16 cellular contexts compared by ENCODE assay signal in genomic region chr12:78290606-78291345, GRCh38.
A peak's percentile ranks its signal among the peaks of the same experiment; 100 is the strongest.
DNase-seq lines count a peak whose midpoint lies in the region; ATAC-seq and TF ChIP-seq lines count a peak whose summit lies in the region.
"Had no signal": no experiment of that assay in that cellular context is flagged by ENCODE, and none has a peak within 500 bp of the region (broad histone marks: within the 10 kb centered on the region; RNA-seq: fewer than 3 reads in every experiment).

No MANE protein-coding gene starts in this region.

- ATAC-seq in GM21447 (IDR thresholded peaks at IDR 0.05; ENCODE audit: unreplicated experiment) (no peak), left colon (no peak)
- ATAC-seq: WTC11 had no signal

- intact Hi-C loops in left colon (cut with DNase I, micrococcal nuclease): no loop called here

- DNase-seq in GM03348 (ENCODE audit: low spot score) (peak; percentile 47), SK-N-MC (ENCODE audit: low read depth, low spot score) (peak; percentile 16), fibroblast of pulmonary artery (ENCODE audit: low read depth) (peak; percentile 85), renal cortical epithelial cell (ENCODE audit: low read depth) (peak; percentile 90), amygdala (lab: John Stamatoyannopoulos, UW) (no peak), OCI-M2 (lab: John Stamatoyannopoulos, UW; ENCODE audit: unreplicated experiment) (no peak), left colon (no peak)
- DNase-seq: activated T-cell treated with anti-CD3 and anti-CD28 coated beads for 4 hours; H9; immature natural killer cell; Kasumi-1; NCI-H446; stimulated activated CD4-positive, alpha-beta T cell treated with anti-CD3 and anti-CD28 coated beads, Interleukin-15, amount 100 ng/mL, for 24 hours; stimulated activated CD8-positive, alpha-beta memory T cell treated with anti-CD3 and anti-CD28 coated beads, Interleukin-4, amount 100 ng/mL, for 48 hours had no signal

- H3K36me3 ChIP-seq in SK-N-MC (ENCODE audit: insufficient read depth, low read length): no peaks in the 10 kb centered on the region

- H3K9ac ChIP-seq in SK-N-MC (ENCODE audit: insufficient read length): no peak overlapping the region

- no peak overlapping the region for H3K27ac ChIP-seq in SK-N-MC

- TF ChIP-seq CTCF in fibroblast of pulmonary artery (IDR thresholded peaks at IDR 0.05; ENCODE audit: low read length, missing control alignments): no peak

- no peaks in the 10 kb centered on the region for H3K9me3 ChIP-seq in SK-N-MC (ENCODE audit: low read depth, low read length)

- H3K4me3 ChIP-seq in SK-N-MC: no peak overlapping the region
- no peak overlapping the region for H3K4me3 ChIP-seq in fibroblast of pulmonary artery (replicated peaks; ENCODE audit: low read depth, low read length)

Comparison
In these comparisons a context has a peak if more than half of its experiments do, and no peak if none do; other contexts are left out.
1. DNase-seq: peak in GM03348 (single experiment), SK-N-MC (single experiment), fibroblast of pulmonary artery (single experiment) and renal cortical epithelial cell (single experiment); none in amygdala (0 of 56), OCI-M2 (single experiment) and left colon (0 of 2).